In genomic region chr6:158489441-158489840, GRCh38 we compare ENCODE assay signal across 22 cellular contexts.
"Had no signal": no experiment of that assay in that cellular context is flagged by ENCODE, and none has a peak within 500 bp of the region (broad histone marks: within the 10 kb centered on the region; RNA-seq: fewer than 3 reads in every experiment).

No MANE protein-coding gene starts in this region.

- H3K4me1 Mint-ChIP-seq: IgD-negative memory B cell had no signal

- ATAC-seq: HepG2, K562, Panc1 had no signal

- H3K9ac ChIP-seq: KMS-11, SK-N-SH had no signal

- DNase-seq: Kasumi-1, MG63, NCI-H1092, NCI-H1105 treated with DMSO at 0.1 percent for 48 hours, NCI-H1417 treated with DMSO at 0.1 percent for 48 hours, NCI-H146, NCI-H1694 treated with DMSO at 0.1 percent for 48 hours, NCI-H1930, NCI-H2081, NCI-H2107, NCI-H2227 treated with DMSO at 0.1 percent for 48 hours, NCI-H524, NCI-H69, NCI-H774, SHP77, SK-N-SH, SW 1271 had no signal

- H3K4me2 ChIP-seq: KMS-11 had no signal

- H3K27me3 Mint-ChIP-seq: IgD-negative memory B cell had no signal

- H3K9me3 ChIP-seq: MG63, SK-N-SH had no signal

- H3K27me3 ChIP-seq: MG63 had no signal

- H3K27ac ChIP-seq: KMS-11 had no signal

- H3K4me3 Mint-ChIP-seq: IgD-negative memory B cell had no signal

- H3K9me3 Mint-ChIP-seq: IgD-negative memory B cell had no signal

- H3K9me2 ChIP-seq: SK-N-SH had no signal

- H3K36me3 ChIP-seq: MG63 had no signal

- H3K4me3 ChIP-seq: K562, MG63 had no signal
